In genomic region chr6:113630738-113631535, GRCh38 we compare ENCODE assay signal across 8 cellular contexts.
DNase-seq lines count a peak whose midpoint lies in the region; ATAC-seq and TF ChIP-seq lines count a peak whose summit lies in the region.

No MANE protein-coding gene starts in this region.

- H3K9me3 ChIP-seq in upper lobe of right lung: no peaks in the 10 kb centered on the region

- DNase-seq in MV-4-11 (lab: John Stamatoyannopoulos, UW) (peak; percentile 85), brain microvascular endothelial cell (peak; percentile 82), medulla oblongata (ENCODE audit: extremely low spot score) (peak; percentile 60), upper lobe of right lung (peak; percentile 57), NK-92 (lab: John Stamatoyannopoulos, UW; ENCODE audit: unreplicated experiment) (no peak), NCI-H128 (lab: John Stamatoyannopoulos, UW; ENCODE audit: unreplicated experiment) (no peak)

- in situ Hi-C loops in brain microvascular endothelial cell (cut with HindIII; ENCODE audit: low pct_ligation_motif_present, low sequenced_read_pairs): no loop called here

- no peak for TF ChIP-seq CTCF in brain microvascular endothelial cell (IDR thresholded peaks at IDR 0.05; ENCODE audit: low read depth, low read length, missing control alignments)
- no peak for TF ChIP-seq CTCF in upper lobe of right lung (IDR thresholded peaks at IDR 0.05)

- H3K4me3 ChIP-seq in brain microvascular endothelial cell (ENCODE audit: low read depth, low read length) (no peak overlapping the region), upper lobe of right lung (no peak overlapping the region)

- peaks cover 39% of the 10 kb centered on the region for H3K4me1 ChIP-seq in upper lobe of right lung

- H3K36me3 ChIP-seq in brain microvascular endothelial cell (replicated peaks) (no peaks in the 10 kb centered on the region), upper lobe of right lung (no peaks in the 10 kb centered on the region)

- H3K27me3 ChIP-seq in brain microvascular endothelial cell (replicated peaks) (no peaks in the 10 kb centered on the region), upper lobe of right lung (no peaks in the 10 kb centered on the region)

- H3K27ac ChIP-seq in brain microvascular endothelial cell (peak overlapping the region; percentile 94), upper lobe of right lung (peak overlapping the region; percentile 69)

- ATAC-seq in GM18498 (IDR thresholded peaks at IDR 0.05; ENCODE audit: unreplicated experiment) (peak; percentile 66), GM21825 (IDR thresholded peaks at IDR 0.05; ENCODE audit: unreplicated experiment) (peak; percentile 49), upper lobe of right lung (peak; percentile 72)

- intact Hi-C loops in upper lobe of right lung (cut with DNase I): no loop called here

Comparison
In these comparisons a context has a peak if more than half of its experiments do, and no peak if none do; other contexts are left out.
1. DNase-seq: peak in MV-4-11 (single experiment), brain microvascular endothelial cell (single experiment), medulla oblongata (single experiment) and upper lobe of right lung (single experiment); none in NK-92 (single experiment) and NCI-H128 (single experiment).
2. Peak in every context shown above with its lines, with median percentiles within 50 percentile points of each other: ATAC-seq.